22 cellular contexts compared by ENCODE assay signal in genomic region chr17:18076941-18077340, GRCh38.
"Had no signal": no experiment of that assay in that cellular context is flagged by ENCODE, and none has a peak within 500 bp of the region (broad histone marks: within the 10 kb centered on the region; RNA-seq: fewer than 3 reads in every experiment).

No MANE protein-coding gene starts in this region.

- H3K9me3 Mint-ChIP-seq: activated naive CD4-positive, alpha-beta T cell treated with anti-CD3 and anti-CD28 coated beads, Interleukin-2, amount 10 ng/mL, durations not matched to agents 7 days and 5 days; activated naive CD8-positive, alpha-beta T cell treated with anti-CD3 and anti-CD28 coated beads, Interleukin-2, amount 50 U/mL, for 24 hours; activated T-cell treated with anti-CD3 and anti-CD28 coated beads, Interleukin-2, amount 50 U/mL, for 4 hours; endodermal cell; memory B cell; naive thymus-derived CD8-positive, alpha-beta T cell had no signal

- DNase-seq: activated CD4-positive, alpha-beta T cell treated with anti-CD3 and anti-CD28 coated beads, Interleukin-2, amount 50 U/mL, for 1 hour; activated CD8-positive, alpha-beta memory T cell treated with anti-CD3 and anti-CD28 coated beads, Interleukin-2, amount 50 U/mL, for 4 hours; activated naive CD4-positive, alpha-beta T cell treated with anti-CD3 and anti-CD28 coated beads, Interleukin-2, amount 10 ng/mL, durations not matched to agents 7 days and 5 days; activated naive CD8-positive, alpha-beta T cell treated with anti-CD3 and anti-CD28 coated beads, Interleukin-2, amount 50 U/mL, for 24 hours; activated T-cell treated with anti-CD3 and anti-CD28 coated beads, Interleukin-2, amount 50 U/mL, for 4 hours; aorta; brain microvascular endothelial cell; central memory CD4-positive, alpha-beta T cell; colonic mucosa; endodermal cell; naive thymus-derived CD8-positive, alpha-beta T cell; stimulated activated CD8-positive, alpha-beta memory T cell treated with anti-CD3 and anti-CD28 coated beads, Interleukin-4, amount 100 ng/mL, for 48 hours; stimulated activated naive CD8-positive, alpha-beta T cell treated with anti-CD3 and anti-CD28 coated beads, Interleukin-15, Interleukin-2, amounts not matched to agents 100 U/mL and 50 U/mL, for 24 hours; substantia nigra; T-helper 1 cell; T1000; uterus had no signal

- H3K9me3 ChIP-seq: colonic mucosa, tibial nerve, uterus had no signal

- H3K27me3 ChIP-seq: colonic mucosa, tibial nerve, uterus had no signal

- H3K79me2 ChIP-seq: parathyroid adenoma had no signal

- H3K4me1 ChIP-seq: colonic mucosa, parathyroid adenoma, tibial nerve, uterus had no signal

- H3K9ac ChIP-seq: parathyroid adenoma had no signal

- H3K4me3 Mint-ChIP-seq: activated naive CD4-positive, alpha-beta T cell treated with anti-CD3 and anti-CD28 coated beads, Interleukin-2, amount 10 ng/mL, durations not matched to agents 7 days and 5 days; activated naive CD8-positive, alpha-beta T cell treated with anti-CD3 and anti-CD28 coated beads, Interleukin-2, amount 50 U/mL, for 24 hours; activated T-cell treated with anti-CD3 and anti-CD28 coated beads, Interleukin-2, amount 50 U/mL, for 4 hours; endodermal cell; memory B cell; naive thymus-derived CD8-positive, alpha-beta T cell had no signal

- H3K36me3 Mint-ChIP-seq: activated naive CD4-positive, alpha-beta T cell treated with anti-CD3 and anti-CD28 coated beads, Interleukin-2, amount 10 ng/mL, durations not matched to agents 7 days and 5 days; memory B cell; naive thymus-derived CD8-positive, alpha-beta T cell had no signal

- H3K36me3 ChIP-seq: brain microvascular endothelial cell, colonic mucosa, tibial nerve, uterus had no signal

- H3K27ac Mint-ChIP-seq: activated naive CD4-positive, alpha-beta T cell treated with anti-CD3 and anti-CD28 coated beads, Interleukin-2, amount 10 ng/mL, durations not matched to agents 7 days and 5 days; activated naive CD8-positive, alpha-beta T cell treated with anti-CD3 and anti-CD28 coated beads, Interleukin-2, amount 50 U/mL, for 24 hours; endodermal cell; memory B cell; naive thymus-derived CD8-positive, alpha-beta T cell had no signal

- H3K4me1 Mint-ChIP-seq: activated naive CD4-positive, alpha-beta T cell treated with anti-CD3 and anti-CD28 coated beads, Interleukin-2, amount 10 ng/mL, durations not matched to agents 7 days and 5 days; activated naive CD8-positive, alpha-beta T cell treated with anti-CD3 and anti-CD28 coated beads, Interleukin-2, amount 50 U/mL, for 24 hours; endodermal cell; memory B cell had no signal

- ATAC-seq: activated CD4-positive, CD25-positive, alpha-beta regulatory T cell treated with anti-CD3 and anti-CD28 coated beads, Interleukin-2, amount 50 U/mL, for 24 hours; activated naive CD8-positive, alpha-beta T cell treated with anti-CD3 and anti-CD28 coated beads, Interleukin-2, amount 50 U/mL, for 24 hours; activated T-cell treated with anti-CD3 and anti-CD28 coated beads, Interleukin-2, amount 50 U/mL, for 4 hours; naive thymus-derived CD8-positive, alpha-beta T cell; stimulated activated naive CD8-positive, alpha-beta T cell treated with anti-CD3 and anti-CD28 coated beads, Interleukin-15, Interleukin-2, amounts not matched to agents 100 U/mL and 50 U/mL, for 24 hours had no signal

- H3K4me3 ChIP-seq: colonic mucosa, tibial nerve, uterus had no signal

- H3K27ac ChIP-seq: brain microvascular endothelial cell, colonic mucosa, epithelial cell of prostate, parathyroid adenoma, tibial nerve, uterus had no signal
